In genomic region chr9:134994926-134995791, GRCh38 we compare ENCODE assay signal across 24 cellular contexts.
A peak's percentile ranks its signal among the peaks of the same experiment; 100 is the strongest.
DNase-seq lines count a peak whose midpoint lies in the region; ATAC-seq and TF ChIP-seq lines count a peak whose summit lies in the region.
"Had no signal": no experiment of that assay in that cellular context is flagged by ENCODE, and none has a peak within 500 bp of the region (broad histone marks: within the 10 kb centered on the region; RNA-seq: fewer than 3 reads in every experiment).

No MANE protein-coding gene starts in this region.

- no peaks in the 10 kb centered on the region for H3K4me1 ChIP-seq in GM23248 (ENCODE audit: insufficient read depth)
- peaks cover 20% of the 10 kb centered on the region for H3K4me1 ChIP-seq in suprapubic skin
- H3K4me1 ChIP-seq: SJCRH30 had no signal

- H3K4me3 Mint-ChIP-seq in chondrocyte (ENCODE audit: unreplicated experiment) (no peak overlapping the region), neural crest cell (no peak overlapping the region)
- H3K4me3 Mint-ChIP-seq: CD8-positive, alpha-beta memory T cell had no signal

- no peaks in the 10 kb centered on the region for H3K9me3 ChIP-seq in GM23248 (ENCODE audit: low read depth)
- H3K9me3 ChIP-seq in suprapubic skin: no peaks in the 10 kb centered on the region
- H3K9me3 ChIP-seq: SJCRH30 had no signal

- H3K9me2 ChIP-seq in GM23248 (ENCODE audit: insufficient read depth): no peaks in the 10 kb centered on the region

- TF ChIP-seq CTCF in chondrocyte (IDR thresholded peaks at IDR 0.05) (no peak), neural crest cell (conservative IDR thresholded peaks at IDR 0.05) (no peak), suprapubic skin (IDR thresholded peaks at IDR 0.05) (no peak)

- no peaks in the 10 kb centered on the region for H3K79me2 ChIP-seq in GM23248 (ENCODE audit: insufficient read depth)

- H3K36me3 ChIP-seq in GM23248 (ENCODE audit: low read depth): no peaks in the 10 kb centered on the region
- H3K36me3 ChIP-seq in suprapubic skin: no peaks in the 10 kb centered on the region
- H3K36me3 ChIP-seq: SJCRH30 had no signal

- H3K4me3 ChIP-seq in GM23248: no peak overlapping the region
- H3K4me3 ChIP-seq in suprapubic skin: no peak overlapping the region
- H3K4me3 ChIP-seq: K562, SJCRH30 had no signal

- H4K20me1 ChIP-seq in GM23248 (ENCODE audit: insufficient read depth): no peaks in the 10 kb centered on the region

- no peak for ATAC-seq in GM21423 (IDR thresholded peaks at IDR 0.05; ENCODE audit: unreplicated experiment)
- ATAC-seq: K562, PC-3, SK-N-SH treated with all-trans-retinoic acid at 6 μM for 48 hours had no signal

- H3K27me3 ChIP-seq in GM23248 (replicated peaks; ENCODE audit: insufficient read depth): peaks cover 22% of the 10 kb centered on the region
- peaks cover 28% of the 10 kb centered on the region for H3K27me3 ChIP-seq in suprapubic skin
- H3K27me3 ChIP-seq: SJCRH30 had no signal

- H3K9ac ChIP-seq in GM23248: no peak overlapping the region

- H3K4me1 Mint-ChIP-seq in chondrocyte (ENCODE audit: low read depth) (no peaks in the 10 kb centered on the region), neural crest cell (no peaks in the 10 kb centered on the region)
- H3K4me1 Mint-ChIP-seq: CD8-positive, alpha-beta memory T cell had no signal

- H2AFZ ChIP-seq in GM23248: no peak overlapping the region

- no peak for TF ChIP-seq POLR2A in suprapubic skin (IDR thresholded peaks at IDR 0.05)

- H3K36me3 Mint-ChIP-seq in chondrocyte (ENCODE audit: low read depth) (no peaks in the 10 kb centered on the region), neural crest cell (ENCODE audit: low read depth) (no peaks in the 10 kb centered on the region)
- H3K36me3 Mint-ChIP-seq: CD8-positive, alpha-beta memory T cell had no signal

- H3K27me3 Mint-ChIP-seq in chondrocyte (ENCODE audit: low read depth) (peaks cover 26% of the 10 kb centered on the region), neural crest cell (ENCODE audit: low read depth) (no peaks in the 10 kb centered on the region)

- no peak overlapping the region for H3K27ac Mint-ChIP-seq in chondrocyte (ENCODE audit: unreplicated experiment)
- peak overlapping the region; percentile 67 for H3K27ac Mint-ChIP-seq in neural crest cell (ENCODE audit: unreplicated experiment)
- H3K27ac Mint-ChIP-seq: CD8-positive, alpha-beta memory T cell had no signal

- H3K9me3 Mint-ChIP-seq in chondrocyte (ENCODE audit: low read depth) (peaks cover 22% of the 10 kb centered on the region), neural crest cell (peaks cover 9% of the 10 kb centered on the region)

- TF ChIP-seq EP300 in suprapubic skin (IDR thresholded peaks at IDR 0.05): no peak

- H3K27ac ChIP-seq in GM23248 (no peak overlapping the region), suprapubic skin (no peak overlapping the region)
- H3K27ac ChIP-seq: SJCRH30 had no signal

- 32% methylated on average over 19 of the region's 19 CpGs for WGBS in GM23248 (ENCODE audit: low coverage in 1 of 2, low lambda C conversion rate in 2 of 2, missing lambda C conversion rate in 2 of 2), 2 experiments
- 51% methylated on average over 11 of the region's 19 CpGs for WGBS in suprapubic skin

- in situ Hi-C loops in GM23248 (cut with MboI): no loop called here

- no peaks in the 10 kb centered on the region for H3F3A ChIP-seq in GM23248 (ENCODE audit: insufficient read depth)

- DNase-seq in GM23248: peak; percentile 7
- DNase-seq in chondrocyte (ENCODE audit: low spot score): peak; percentile 34
- DNase-seq in neural crest cell (ENCODE audit: low read depth, low spot score): no peak
- DNase-seq in suprapubic skin (ENCODE audit: low spot score in 2 of 2): peak; percentile 44 to 49
- no peak for DNase-seq in NCI-H2029 treated with DMSO at 0.1 percent for 48 hours (lab: John Stamatoyannopoulos, UW)
- no peak for DNase-seq in activated CD4-positive, alpha-beta T cell treated with anti-CD3 and anti-CD28 coated beads, Interleukin-2, amount 50 U/mL, for 48 hours
- DNase-seq: C1 segment of cervical spinal cord; Calu3; CD8-positive, alpha-beta memory T cell; DMS79 treated with DMSO at 0.1 percent for 48 hours; Kasumi-1; NCI-H1092 treated with DMSO at 0.1 percent for 48 hours; NCI-H1436; NCI-H187 treated with DMSO at 0.1 percent for 48 hours; NCI-H2107; NCI-H446 treated with DMSO at 0.1 percent for 48 hours; NCI-H526; NCI-H82; NK-92 treated with Interleukin-12 subunit alpha and Interleukin-12 subunit beta, amount 100 ng/mL, for 24 hours; PC-3; SJCRH30 had no signal

- H3K4me2 ChIP-seq in GM23248 (ENCODE audit: unreplicated experiment): no peak overlapping the region

Comparison
In these comparisons a context has a peak if more than half of its experiments do, and no peak if none do; other contexts are left out.
1. DNase-seq: peak in GM23248 (single experiment), chondrocyte (single experiment) and suprapubic skin (2 of 2); none in neural crest cell (single experiment), NCI-H2029 treated with DMSO at 0.1 percent for 48 hours (single experiment) and activated CD4-positive, alpha-beta T cell treated with anti-CD3 and anti-CD28 coated beads, Interleukin-2, amount 50 U/mL, for 48 hours (0 of 2).